Comparison of ENCODE assay signal across 15 cellular contexts in genomic region chr4:154465085-154465484, GRCh38. TPM values are rescaled to one million over a fixed set of nuclear protein-coding genes. Genes with fewer than 3 reads are reported as not detected.
"Had no signal": no experiment of that assay in that cellular context is flagged by ENCODE, and none has a peak within 500 bp of the region (broad histone marks: within the 10 kb centered on the region; RNA-seq: fewer than 3 reads in every experiment).

No MANE protein-coding gene starts in this region.

- H3K4me3 ChIP-seq: cardiac muscle cell, lung, pancreas, tibial nerve had no signal

- H3K4me1 ChIP-seq: pancreas, tibial nerve had no signal

- ATAC-seq: left cardiac atrium, pancreas had no signal

- H3K36me3 ChIP-seq: cardiac muscle cell, pancreas, tibial nerve had no signal

- H3K27me3 ChIP-seq: cardiac muscle cell, pancreas, tibial nerve had no signal

- FAIRE-seq: colon, pancreas, small intestine had no signal

- H3K9me3 ChIP-seq: pancreas, tibial nerve had no signal

- H3K27ac ChIP-seq: cardiac muscle cell, pancreas, tibial nerve, VCaP had no signal

- DNase-seq: activated CD4-positive, alpha-beta memory T cell treated with anti-CD3 and anti-CD28 coated beads, Interleukin-2, amount 10 ng/mL, durations not matched to agents 7 days and 5 days; activated gamma-delta T cell; activated T-cell treated with anti-CD3 and anti-CD28 coated beads, Interleukin-2, amount 50 U/mL, for 48 hours; amygdala; hippocampal formation; left cardiac atrium; naive B cell; pancreas; small intestine had no signal

RNA-seq across cellular contexts. Expression of gene DCHS2, which starts 26.5 kb away (rescaled TPM):
- total RNA-seq: activated CD4-positive, alpha-beta memory T cell treated with anti-CD3 and anti-CD28 coated beads, Interleukin-2, amount 10 ng/mL, durations not matched to agents 7 days and 5 days; glomerular endothelial cell had no signal
- polyA plus RNA-seq: cardiac muscle cell had no signal
